ENCODE assay signal across 1 cellular context in the genomic region with DNA sequence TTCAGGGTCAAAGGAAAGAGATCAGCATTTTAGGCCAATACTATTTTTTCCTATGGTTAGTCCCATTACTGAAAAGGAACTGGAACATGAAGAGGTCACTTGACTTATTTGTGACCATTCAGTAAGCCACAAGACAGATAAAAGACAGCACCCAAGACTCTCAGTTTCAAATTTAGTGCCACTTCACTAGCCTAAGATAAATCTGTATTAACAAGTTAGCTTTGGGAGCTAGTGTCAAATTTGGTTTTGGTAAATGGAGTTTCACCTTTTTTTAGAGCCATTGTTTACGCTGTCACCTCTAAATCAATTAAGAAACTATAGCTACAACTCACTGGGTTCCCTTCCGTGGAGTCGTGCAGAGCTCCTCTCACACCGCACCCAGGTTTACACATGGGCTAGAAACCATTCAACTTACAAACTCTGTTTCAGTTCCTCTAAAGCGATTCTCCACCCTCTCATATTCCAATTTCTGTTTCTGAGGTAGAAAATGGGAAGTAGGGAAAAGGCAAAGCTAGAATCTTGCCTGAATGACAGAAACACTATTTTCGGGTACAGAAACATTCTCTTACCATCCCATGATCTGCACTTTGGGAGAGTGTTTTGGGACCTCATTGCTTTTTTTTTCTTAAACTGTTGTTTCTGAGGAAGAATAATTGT.
TF ChIP-seq lines count a peak whose summit lies in the region.

No MANE protein-coding gene starts in this region.

TF ChIP-seq in GM12878, 131 proteins besides CTCF, POLR2A, EP300 and RAD21 (continued from another document):
- TF ChIP-seq, protein P1, sequence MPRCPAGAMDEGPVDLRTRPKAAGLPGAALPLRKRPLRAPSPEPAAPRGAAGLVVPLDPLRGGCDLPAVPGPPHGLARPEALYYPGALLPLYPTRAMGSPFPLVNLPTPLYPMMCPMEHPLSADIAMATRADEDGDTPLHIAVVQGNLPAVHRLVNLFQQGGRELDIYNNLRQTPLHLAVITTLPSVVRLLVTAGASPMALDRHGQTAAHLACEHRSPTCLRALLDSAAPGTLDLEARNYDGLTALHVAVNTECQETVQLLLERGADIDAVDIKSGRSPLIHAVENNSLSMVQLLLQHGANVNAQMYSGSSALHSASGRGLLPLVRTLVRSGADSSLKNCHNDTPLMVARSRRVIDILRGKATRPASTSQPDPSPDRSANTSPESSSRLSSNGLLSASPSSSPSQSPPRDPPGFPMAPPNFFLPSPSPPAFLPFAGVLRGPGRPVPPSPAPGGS (IDR thresholded peaks at IDR 0.05; ENCODE audit: borderline replicate concordance, insufficient read depth, low read depth, low read length, poor library complexity, severe bottlenecking) = no peak
- TF ChIP-seq CBX5 (IDR thresholded peaks at IDR 0.05; ENCODE audit: low read depth) (no peak), STAT1 (conservative IDR thresholded peaks at IDR 0.05) (no peak), NR2F1 (conservative IDR thresholded peaks at IDR 0.05) (peak; percentile 92), SMAD1 (IDR thresholded peaks at IDR 0.05; ENCODE audit: low read depth, partially characterized antibody) (no peak), CBX3 (IDR thresholded peaks at IDR 0.05; ENCODE audit: borderline replicate concordance, low read depth) (no peak), ZNF24 (IDR thresholded peaks at IDR 0.05) (no peak; the same call in 1 of the 2 replicates), SMARCA5 (IDR thresholded peaks at IDR 0.05) (no peak), ZBED1 (IDR thresholded peaks at IDR 0.05; ENCODE audit: borderline replicate concordance) (peak; percentile 54; the same call in 1 of the 2 replicates), TBL1XR1 (IDR thresholded peaks at IDR 0.05; ENCODE audit: low read depth, low read length) (peak; percentile 92; the same call in 1 of the 2 replicates), RUNX3 (IDR thresholded peaks at IDR 0.05; ENCODE audit: low read length) (peak; percentile 92), BMI1 (IDR thresholded peaks at IDR 0.05; ENCODE audit: borderline replicate concordance) (peak; percentile 78), ATF7 (IDR thresholded peaks at IDR 0.05; ENCODE audit: low read depth) (peak; percentile 83), MXI1 (IDR thresholded peaks at IDR 0.05; ENCODE audit: low read depth, low read length) (peak; percentile 90; the same call in 1 of the 2 replicates), CHD1 (IDR thresholded peaks at IDR 0.05; ENCODE audit: low read depth, low read length) (no peak), JUND (IDR thresholded peaks at IDR 0.05; ENCODE audit: low read depth, low read length) (no peak)
- TF ChIP-seq, protein P2, sequence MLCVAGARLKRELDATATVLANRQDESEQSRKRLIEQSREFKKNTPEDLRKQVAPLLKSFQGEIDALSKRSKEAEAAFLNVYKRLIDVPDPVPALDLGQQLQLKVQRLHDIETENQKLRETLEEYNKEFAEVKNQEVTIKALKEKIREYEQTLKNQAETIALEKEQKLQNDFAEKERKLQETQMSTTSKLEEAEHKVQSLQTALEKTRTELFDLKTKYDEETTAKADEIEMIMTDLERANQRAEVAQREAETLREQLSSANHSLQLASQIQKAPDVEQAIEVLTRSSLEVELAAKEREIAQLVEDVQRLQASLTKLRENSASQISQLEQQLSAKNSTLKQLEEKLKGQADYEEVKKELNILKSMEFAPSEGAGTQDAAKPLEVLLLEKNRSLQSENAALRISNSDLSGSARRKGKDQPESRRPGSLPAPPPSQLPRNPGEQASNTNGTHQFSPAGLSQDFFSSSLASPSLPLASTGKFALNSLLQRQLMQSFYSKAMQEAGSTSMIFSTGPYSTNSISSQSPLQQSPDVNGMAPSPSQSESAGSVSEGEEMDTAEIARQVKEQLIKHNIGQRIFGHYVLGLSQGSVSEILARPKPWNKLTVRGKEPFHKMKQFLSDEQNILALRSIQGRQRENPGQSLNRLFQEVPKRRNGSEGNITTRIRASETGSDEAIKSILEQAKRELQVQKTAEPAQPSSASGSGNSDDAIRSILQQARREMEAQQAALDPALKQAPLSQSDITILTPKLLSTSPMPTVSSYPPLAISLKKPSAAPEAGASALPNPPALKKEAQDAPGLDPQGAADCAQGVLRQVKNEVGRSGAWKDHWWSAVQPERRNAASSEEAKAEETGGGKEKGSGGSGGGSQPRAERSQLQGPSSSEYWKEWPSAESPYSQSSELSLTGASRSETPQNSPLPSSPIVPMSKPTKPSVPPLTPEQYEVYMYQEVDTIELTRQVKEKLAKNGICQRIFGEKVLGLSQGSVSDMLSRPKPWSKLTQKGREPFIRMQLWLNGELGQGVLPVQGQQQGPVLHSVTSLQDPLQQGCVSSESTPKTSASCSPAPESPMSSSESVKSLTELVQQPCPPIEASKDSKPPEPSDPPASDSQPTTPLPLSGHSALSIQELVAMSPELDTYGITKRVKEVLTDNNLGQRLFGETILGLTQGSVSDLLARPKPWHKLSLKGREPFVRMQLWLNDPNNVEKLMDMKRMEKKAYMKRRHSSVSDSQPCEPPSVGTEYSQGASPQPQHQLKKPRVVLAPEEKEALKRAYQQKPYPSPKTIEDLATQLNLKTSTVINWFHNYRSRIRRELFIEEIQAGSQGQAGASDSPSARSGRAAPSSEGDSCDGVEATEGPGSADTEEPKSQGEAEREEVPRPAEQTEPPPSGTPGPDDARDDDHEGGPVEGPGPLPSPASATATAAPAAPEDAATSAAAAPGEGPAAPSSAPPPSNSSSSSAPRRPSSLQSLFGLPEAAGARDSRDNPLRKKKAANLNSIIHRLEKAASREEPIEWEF (IDR thresholded peaks at IDR 0.05; ENCODE audit: insufficient replicate concordance, low read depth, low read length) = peak; percentile 92
- TF ChIP-seq, protein P3, sequence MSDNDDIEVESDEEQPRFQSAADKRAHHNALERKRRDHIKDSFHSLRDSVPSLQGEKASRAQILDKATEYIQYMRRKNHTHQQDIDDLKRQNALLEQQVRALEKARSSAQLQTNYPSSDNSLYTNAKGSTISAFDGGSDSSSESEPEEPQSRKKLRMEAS (IDR thresholded peaks at IDR 0.05; ENCODE audit: low read depth, low read length) = no peak; the same call in 1 of the 2 replicates
- TF ChIP-seq, protein P4, sequence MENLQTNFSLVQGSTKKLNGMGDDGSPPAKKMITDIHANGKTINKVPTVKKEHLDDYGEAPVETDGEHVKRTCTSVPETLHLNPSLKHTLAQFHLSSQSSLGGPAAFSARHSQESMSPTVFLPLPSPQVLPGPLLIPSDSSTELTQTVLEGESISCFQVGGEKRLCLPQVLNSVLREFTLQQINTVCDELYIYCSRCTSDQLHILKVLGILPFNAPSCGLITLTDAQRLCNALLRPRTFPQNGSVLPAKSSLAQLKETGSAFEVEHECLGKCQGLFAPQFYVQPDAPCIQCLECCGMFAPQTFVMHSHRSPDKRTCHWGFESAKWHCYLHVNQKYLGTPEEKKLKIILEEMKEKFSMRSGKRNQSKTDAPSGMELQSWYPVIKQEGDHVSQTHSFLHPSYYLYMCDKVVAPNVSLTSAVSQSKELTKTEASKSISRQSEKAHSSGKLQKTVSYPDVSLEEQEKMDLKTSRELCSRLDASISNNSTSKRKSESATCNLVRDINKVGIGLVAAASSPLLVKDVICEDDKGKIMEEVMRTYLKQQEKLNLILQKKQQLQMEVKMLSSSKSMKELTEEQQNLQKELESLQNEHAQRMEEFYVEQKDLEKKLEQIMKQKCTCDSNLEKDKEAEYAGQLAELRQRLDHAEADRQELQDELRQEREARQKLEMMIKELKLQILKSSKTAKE (IDR thresholded peaks at IDR 0.05; ENCODE audit: low read depth, poor library complexity, severe bottlenecking) = peak; percentile 98
